ENCODE assay signal across 12 cellular contexts in the genomic region with DNA sequence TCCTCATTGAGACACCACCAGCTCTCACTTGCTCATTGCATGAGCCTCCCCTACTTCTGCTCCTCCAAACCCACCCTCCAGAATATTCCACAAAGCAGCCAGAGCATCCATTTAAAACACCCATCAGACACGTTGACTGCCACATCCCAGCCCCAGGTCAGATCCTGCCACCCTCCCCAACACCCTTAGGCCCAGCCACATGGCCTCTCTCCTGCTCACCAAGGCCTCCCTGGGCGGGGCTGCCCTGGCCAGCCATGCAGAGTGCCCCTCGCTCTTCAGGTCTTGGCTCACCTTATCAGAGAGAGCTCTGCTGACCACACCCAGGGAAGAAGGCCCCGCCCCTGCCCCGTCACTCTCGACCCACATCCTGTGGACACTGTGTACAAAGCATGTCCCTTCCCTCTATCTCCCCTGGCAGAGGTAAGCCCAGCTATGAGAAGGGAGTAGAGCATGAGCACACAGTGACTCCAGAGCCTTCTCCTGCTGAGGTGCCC.
A peak's percentile ranks its signal among the peaks of the same experiment; 100 is the strongest.
DNase-seq lines count a peak whose midpoint lies in the region; ATAC-seq, FAIRE-seq and TF ChIP-seq lines count a peak whose summit lies in the region.
"Had no signal": no experiment of that assay in that cellular context is flagged by ENCODE, and none has a peak within 500 bp of the region (broad histone marks: within the 10 kb centered on the region; RNA-seq: fewer than 3 reads in every experiment).

No MANE protein-coding gene starts in this region.

- H3K4me2 ChIP-seq in Karpas-422 (ENCODE audit: low read depth, low read length, poor library complexity, severe bottlenecking) (no peak overlapping the region), H9 (ENCODE audit: insufficient read depth, insufficient read length, low read length) (no peak overlapping the region)

- H2BK20ac ChIP-seq in H9 (ENCODE audit: low read depth, low read length, poor library complexity, severe bottlenecking), result no peak overlapping the region

- no peak overlapping the region for H2BK5ac ChIP-seq in H9 (ENCODE audit: insufficient read length, low read length)

- CTCF ChIA-PET in GM10248 (lab: Yijun Ruan, JAX), result interaction anchor here (1.4 to 2.3 kb wide), 4 partner anchors 14 to 28 kb away, joined by 3 to 8 read pairs (median 4); no protein-coding TSS in a partner anchor

- H2BK120ac ChIP-seq in H9 (ENCODE audit: low read depth, low read length, poor library complexity, severe bottlenecking), result no peak overlapping the region

- H3K4me3 Mint-ChIP-seq in effector memory CD8-positive, alpha-beta T cell, result no peak overlapping the region
- H3K4me3 Mint-ChIP-seq in H9, result no peak overlapping the region
- H3K4me3 Mint-ChIP-seq: central memory CD8-positive, alpha-beta T cell had no signal

- H3K9me2 ChIP-seq in Karpas-422 (replicated peaks; ENCODE audit: insufficient read depth, low read length), result no peaks in the 10 kb centered on the region

- H2BK15ac ChIP-seq in H9 (ENCODE audit: low read depth, low read length), result no peak overlapping the region

- DNase-seq in GM10248 (ENCODE audit: extremely low spot score), result peak; percentile 32
- peak; percentile 48 for DNase-seq in RCC 7860 (ENCODE audit: low spot score)
- DNase-seq in gastrocnemius medialis, result peak; percentile 35 to 67
- no peak for DNase-seq in effector memory CD8-positive, alpha-beta T cell
- no peak for DNase-seq in Karpas-422
- DNase-seq in H9, result no peak
- DNase-seq: activated CD4-positive, CD25-positive, alpha-beta regulatory T cell; esophagus squamous epithelium; NCI-H1417; NCI-H526 treated with DMSO at 0.1 percent for 48 hours had no signal

- H3K9me3 ChIP-seq in gastrocnemius medialis, result no peaks in the 10 kb centered on the region
- no peaks in the 10 kb centered on the region for H3K9me3 ChIP-seq in Karpas-422 (ENCODE audit: low read length)
- no peaks in the 10 kb centered on the region for H3K9me3 ChIP-seq in H9 (ENCODE audit: control insufficient read depth, low read depth, low read length)
- H3K9me3 ChIP-seq: esophagus squamous epithelium had no signal

- in situ Hi-C loops in gastrocnemius medialis (cut with MboI; ENCODE audit: low sequenced_read_pairs in 4 of 4), result loop anchor here in 1 of 4 donors (25.0 kb wide), 1 partner anchor 145 kb away; no protein-coding TSS in a partner anchor

- H3K4me1 ChIP-seq in gastrocnemius medialis (peaks cover 75 to 79% of the 10 kb centered on the region in 2 donors), Karpas-422 (ENCODE audit: low read length) (peaks cover 75% of the 10 kb centered on the region), H9 (ENCODE audit: insufficient read depth, low read length) (peaks cover 13% of the 10 kb centered on the region; the same call in 1 of the 2 replicates)

- no peak overlapping the region for H3K4me3 ChIP-seq in gastrocnemius medialis
- H3K4me3 ChIP-seq in Karpas-422 (ENCODE audit: low read length), result no peak overlapping the region
- H3K4me3 ChIP-seq: esophagus squamous epithelium had no signal

- FAIRE-seq in RCC 7860 (lab: Jason Lieb, UNC), result no peak

- H4K8ac ChIP-seq in H9 (replicated peaks; ENCODE audit: insufficient read length, low read depth, low read length), result no peak overlapping the region

- no peak overlapping the region for H3K23ac ChIP-seq in H9 (ENCODE audit: insufficient read length, low read depth, low read length)

- POLR2A ChIA-PET in GM10248 (lab: Yijun Ruan, JAX), result no interaction called here

- H3K23me2 ChIP-seq in H9 (ENCODE audit: insufficient read length, low read depth, low read length, poor library complexity, severe bottlenecking), result peaks cover 5% of the 10 kb centered on the region

- H3K4ac ChIP-seq in H9 (ENCODE audit: low read depth, low read length), result no peak overlapping the region

- H3K79me1 ChIP-seq in H9 (ENCODE audit: insufficient read depth, low read depth, low read length, poor library complexity, severe bottlenecking), result peaks cover 8% of the 10 kb centered on the region

- no peak overlapping the region for H4K5ac ChIP-seq in H9 (ENCODE audit: insufficient read length, low read depth, low read length)

- TF ChIP-seq POLR2A in gastrocnemius medialis (IDR thresholded peaks at IDR 0.05), result no peak

- WGBS in H9 (ENCODE audit: extremely low coverage, insufficient read length, low lambda C conversion rate), result no CpG with 5 or more reads among the region's 6 CpGs

- H3K27me3 Mint-ChIP-seq in effector memory CD8-positive, alpha-beta T cell, result no peaks in the 10 kb centered on the region
- H3K27me3 Mint-ChIP-seq in H9 (ENCODE audit: low read depth), result no peaks in the 10 kb centered on the region
- H3K27me3 Mint-ChIP-seq: central memory CD8-positive, alpha-beta T cell had no signal

- no peaks in the 10 kb centered on the region for H3K36me3 Mint-ChIP-seq in effector memory CD8-positive, alpha-beta T cell (ENCODE audit: insufficient read depth)
- no peaks in the 10 kb centered on the region for H3K36me3 Mint-ChIP-seq in H9 (ENCODE audit: insufficient read depth in 1 of 3, low read depth in 3 of 3)

- H3K56ac ChIP-seq in H9 (ENCODE audit: insufficient read length, low read depth, low read length), result no peak overlapping the region

- intact Hi-C loops in gastrocnemius medialis (cut with DNase I; ENCODE audit: low total_unique reads), result no loop called here

- no peaks in the 10 kb centered on the region for H3K9me3 Mint-ChIP-seq in effector memory CD8-positive, alpha-beta T cell
- no peaks in the 10 kb centered on the region for H3K9me3 Mint-ChIP-seq in H9
- H3K9me3 Mint-ChIP-seq: central memory CD8-positive, alpha-beta T cell had no signal

- H3K27me3 ChIP-seq in gastrocnemius medialis (no peaks in the 10 kb centered on the region), Karpas-422 (ENCODE audit: low read length) (no peaks in the 10 kb centered on the region), H9 (ENCODE audit: insufficient read depth, low read length) (no peaks in the 10 kb centered on the region)
- H3K27me3 ChIP-seq: esophagus squamous epithelium had no signal

- H3K36me3 ChIP-seq in gastrocnemius medialis, result no peaks in the 10 kb centered on the region
- H3K36me3 ChIP-seq in Karpas-422 (ENCODE audit: insufficient read depth, low read length), result no peaks in the 10 kb centered on the region
- H3K36me3 ChIP-seq: esophagus squamous epithelium had no signal

- no peak overlapping the region for H2AK5ac ChIP-seq in H9 (ENCODE audit: insufficient read length, low read length)

- H3K79me2 ChIP-seq in Karpas-422 (ENCODE audit: low read length) (peaks cover 100% of the 10 kb centered on the region), H9 (ENCODE audit: insufficient read depth, low read length) (peaks cover 2% of the 10 kb centered on the region; the same call in 1 of the 2 replicates)

- H3K4me1 Mint-ChIP-seq in effector memory CD8-positive, alpha-beta T cell (ENCODE audit: low read depth in 2 of 2), result peaks cover 18 to 28% of the 10 kb centered on the region in 2 donors
- peaks cover 46 to 48% of the 10 kb centered on the region in 2 experiments for H3K4me1 Mint-ChIP-seq in H9

- H3K27ac Mint-ChIP-seq in effector memory CD8-positive, alpha-beta T cell, result no peak overlapping the region
- no peak overlapping the region for H3K27ac Mint-ChIP-seq in H9

- no peak overlapping the region; the same call in 1 of the 2 replicates for H3K14ac ChIP-seq in H9 (ENCODE audit: insufficient read depth, low read length)

- no peak overlapping the region for H3K9ac ChIP-seq in Karpas-422 (ENCODE audit: low read length)
- no peak overlapping the region for H3K9ac ChIP-seq in H9 (ENCODE audit: extremely low read depth, insufficient read length, low read length)

- no peak overlapping the region for H4K91ac ChIP-seq in H9 (ENCODE audit: insufficient read length, low read depth, low read length)

- peak overlapping the region; percentile 45 to 73 (median 68) for H3K27ac ChIP-seq in gastrocnemius medialis
- H3K27ac ChIP-seq in Karpas-422 (ENCODE audit: low read length), result no peak overlapping the region
- no peak overlapping the region for H3K27ac ChIP-seq in H9 (ENCODE audit: insufficient read length, low read depth, low read length)
- H3K27ac ChIP-seq: esophagus squamous epithelium had no signal

- no peak overlapping the region for H3K18ac ChIP-seq in H9 (ENCODE audit: insufficient read length, low read depth, low read length)

- ATAC-seq in esophagus mucosa (peak; percentile 16), gastrocnemius medialis (no peak)
- ATAC-seq in effector memory CD8-positive, alpha-beta T cell (replicated peaks), result no peak

- H3T11ph ChIP-seq in H9 (ENCODE audit: low read length), result no peak overlapping the region

- H2BK12ac ChIP-seq in H9 (ENCODE audit: insufficient read length, low read depth, low read length), result no peak overlapping the region

- no peak overlapping the region for H2AFZ ChIP-seq in Karpas-422 (ENCODE audit: low read length)
- H2AFZ ChIP-seq in H9 (ENCODE audit: low read length), result no peak overlapping the region

- H4K20me1 ChIP-seq in Karpas-422 (ENCODE audit: insufficient read depth, low read depth, low read length), result peaks cover 43% of the 10 kb centered on the region
- no peaks in the 10 kb centered on the region for H4K20me1 ChIP-seq in H9 (ENCODE audit: control insufficient read depth, insufficient read depth, insufficient read length)

- TF ChIP-seq CTCF in GM10248 (IDR thresholded peaks at IDR 0.05; ENCODE audit: control extremely low read depth, extremely low read depth, low read depth, missing control alignments), result no peak
- no peak for TF ChIP-seq CTCF in gastrocnemius medialis (IDR thresholded peaks at IDR 0.05 in 4 of 5, conservative IDR thresholded peaks at IDR 0.05 in 1 of 5)
- TF ChIP-seq CTCF in H9 (conservative IDR thresholded peaks at IDR 0.05), result no peak

Comparison
In these comparisons a context has a peak if more than half of its experiments do, and no peak if none do; other contexts are left out.
1. DNase-seq: peak in GM10248 (single experiment), RCC 7860 (single experiment) and gastrocnemius medialis (2 of 2); none in effector memory CD8-positive, alpha-beta T cell (0 of 3), Karpas-422 (single experiment) and H9 (single experiment).
2. H3K27ac ChIP-seq: peak in gastrocnemius medialis (4 of 4); none in Karpas-422 (single experiment) and H9 (single experiment).